22 cellular contexts compared by ENCODE assay signal in genomic region chr5:39619161-39619818, GRCh38.
"Had no signal": no experiment of that assay in that cellular context is flagged by ENCODE, and none has a peak within 500 bp of the region (broad histone marks: within the 10 kb centered on the region; RNA-seq: fewer than 3 reads in every experiment).

No MANE protein-coding gene starts in this region.

- H3K9me3 ChIP-seq: SJSA1 had no signal

- H3K4me3 ChIP-seq: SJSA1 had no signal

- DNase-seq: activated B cell treated with CpG ODN at 0.5 μM for 24 hours; activated CD4-positive, alpha-beta T cell treated with anti-CD3 and anti-CD28 coated beads for 1 hour; activated CD4-positive, alpha-beta T cell treated with anti-CD3 and anti-CD28 coated beads, Interleukin-2, amount 10 ng/mL, durations not matched to agents 24 days and 14 days; activated CD4-positive, alpha-beta T cell treated with anti-CD3 and anti-CD28 coated beads, Interleukin-2, amount 50 U/mL, for 48 hours; activated gamma-delta T cell; activated naive CD4-positive, alpha-beta T cell treated with anti-CD3 and anti-CD28 coated beads, Interleukin-2, amount 10 ng/mL, durations not matched to agents 7 days and 5 days; activated naive CD8-positive, alpha-beta T cell treated with anti-CD3 and anti-CD28 coated beads for 36 hours; activated T-cell treated with anti-CD3 and anti-CD28 coated beads, Interleukin-2, amount 50 U/mL, for 4 hours; Kasumi-1; KBM-7; NCI-H1105 treated with DMSO at 0.1 percent for 48 hours; NCI-H1436 treated with DMSO at 0.1 percent for 48 hours; NCI-H187; NCI-H2081; NCI-H510A treated with DMSO at 0.1 percent for 48 hours; NCI-H69; NK-92 treated with Interleukin-12 subunit alpha and Interleukin-12 subunit beta, amount 100 ng/mL, for 24 hours; OCI-M1; SHP77; T-helper 9 cell had no signal

- ATAC-seq: activated T-cell treated with anti-CD3 and anti-CD28 coated beads, Interleukin-2, amount 50 U/mL, for 4 hours; activated T-helper 17 cell treated with anti-CD3 and anti-CD28 coated beads, Interleukin-2, amount 50 U/mL, for 72 hours had no signal

- H3K36me3 ChIP-seq: SJSA1 had no signal

- H3K27ac ChIP-seq: SJSA1 had no signal

- H3K27me3 ChIP-seq: SJSA1 had no signal
